ENCODE assay signal across 1 cellular context in genomic region chr15:58549780-58550064, GRCh38.
TF ChIP-seq lines count a peak whose summit lies in the region.

No MANE protein-coding gene starts in this region.

TF ChIP-seq in IMR-90, 13 proteins besides CTCF, POLR2A, EP300 and RAD21:
- TF ChIP-seq, protein P1, sequence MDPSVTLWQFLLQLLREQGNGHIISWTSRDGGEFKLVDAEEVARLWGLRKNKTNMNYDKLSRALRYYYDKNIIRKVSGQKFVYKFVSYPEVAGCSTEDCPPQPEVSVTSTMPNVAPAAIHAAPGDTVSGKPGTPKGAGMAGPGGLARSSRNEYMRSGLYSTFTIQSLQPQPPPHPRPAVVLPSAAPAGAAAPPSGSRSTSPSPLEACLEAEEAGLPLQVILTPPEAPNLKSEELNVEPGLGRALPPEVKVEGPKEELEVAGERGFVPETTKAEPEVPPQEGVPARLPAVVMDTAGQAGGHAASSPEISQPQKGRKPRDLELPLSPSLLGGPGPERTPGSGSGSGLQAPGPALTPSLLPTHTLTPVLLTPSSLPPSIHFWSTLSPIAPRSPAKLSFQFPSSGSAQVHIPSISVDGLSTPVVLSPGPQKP (IDR thresholded peaks at IDR 0.05; ENCODE audit: borderline replicate concordance, low read depth, low read length) = no peak
- no peak for TF ChIP-seq NFE2L2 (IDR thresholded peaks at IDR 0.05; ENCODE audit: low read depth, low read length)
- TF ChIP-seq BHLHE40 (IDR thresholded peaks at IDR 0.05; ENCODE audit: low read depth, low read length) = no peak
- TF ChIP-seq RCOR1 (IDR thresholded peaks at IDR 0.05; ENCODE audit: insufficient replicate concordance, low read length) = no peak
